8 cellular contexts compared by ENCODE assay signal in genomic region chr17:50149099-50149424, GRCh38. TPM values are rescaled to one million over a fixed set of nuclear protein-coding genes. Genes with fewer than 3 reads are reported as not detected.
A peak's percentile ranks its signal among the peaks of the same experiment; 100 is the strongest.
DNase-seq lines count a peak whose midpoint lies in the region; ATAC-seq, FAIRE-seq and TF ChIP-seq lines count a peak whose summit lies in the region.

No MANE protein-coding gene starts in this region.

- H3K36me3 ChIP-seq in HepG2 (replicated peaks in 1 of 2; ENCODE audit: control insufficient read depth in 1 of 2, insufficient read depth in 2 of 2, low read length in 2 of 2): peaks cover 11 to 15% of the 10 kb centered on the region in 2 experiments
- H3K36me3 ChIP-seq in tibial nerve: peaks cover 0 to 10% (median 0%) of the 10 kb centered on the region in 3 donors

- peaks cover 44% of the 10 kb centered on the region for H3K4me1 Mint-ChIP-seq in activated CD8-positive, alpha-beta memory T cell treated with anti-CD3 and anti-CD28 coated beads, Interleukin-2, amount 10 ng/mL, durations not matched to agents 7 days and 5 days
- H3K4me1 Mint-ChIP-seq in activated naive CD8-positive, alpha-beta T cell treated with anti-CD3 and anti-CD28 coated beads, Interleukin-2, amount 10 ng/mL, durations not matched to agents 7 days and 5 days: peaks cover 37% of the 10 kb centered on the region

- H3K27me3 ChIP-seq in HepG2 (ENCODE audit: control insufficient read depth in 1 of 2, insufficient read depth in 2 of 2, low read length in 2 of 2): no peaks in the 10 kb centered on the region; a peak in 2 of 5 replicates
- no peaks in the 10 kb centered on the region for H3K27me3 ChIP-seq in tibial nerve

- no peak for FAIRE-seq in HepG2 (lab: Jason Lieb, UNC)

- peak overlapping the region; percentile 95 for H3K27ac ChIP-seq in HepG2 (ENCODE audit: extremely low read length, insufficient read depth, low read length)
- peak overlapping the region; percentile 81 to 94 (median 90) for H3K27ac ChIP-seq in tibial nerve

- H3K79me2 ChIP-seq in HepG2 (ENCODE audit: insufficient read depth, low read length): peaks cover 25% of the 10 kb centered on the region

- peak overlapping the region; percentile 83 for H3K9ac ChIP-seq in HepG2 (ENCODE audit: insufficient read depth, low read depth, low read length)

- no peak for DNase-seq in activated CD8-positive, alpha-beta memory T cell treated with anti-CD3 and anti-CD28 coated beads, Interleukin-2, amount 10 ng/mL, durations not matched to agents 7 days and 5 days
- DNase-seq in activated CD8-positive, alpha-beta memory T cell treated with anti-CD3 and anti-CD28 coated beads, Interleukin-2, amount 50 U/mL, for 4 hours: no peak
- no peak for DNase-seq in activated naive CD8-positive, alpha-beta T cell treated with anti-CD3 and anti-CD28 coated beads, Interleukin-2, amount 10 ng/mL, durations not matched to agents 7 days and 5 days
- DNase-seq in HepG2 (ENCODE audit: low spot score) (no peak), tibial nerve (ENCODE audit: low spot score in 2 of 2) (no peak), NCI-H1436 treated with DMSO at 0.1 percent for 48 hours (lab: John Stamatoyannopoulos, UW) (no peak), H4 (ENCODE audit: low spot score) (no peak)
- no peak for DNase-seq in stimulated activated CD4-positive, alpha-beta T cell treated with anti-CD3 and anti-CD28 coated beads, Interleukin-2, amount 100 ng/mL, for 24 hours

- H3K4me1 ChIP-seq in HepG2 (ENCODE audit: insufficient read depth, low read length) (peaks cover 57% of the 10 kb centered on the region), tibial nerve (peaks cover 0 to 83% (median 43%) of the 10 kb centered on the region in 4 donors)

- peak overlapping the region; percentile 70 to 86 (median 84) for H3K4me3 ChIP-seq in HepG2 (replicated peaks in 1 of 3; ENCODE audit: insufficient read depth in 1 of 3, low read depth in 2 of 3, low read length in 3 of 3)
- peak overlapping the region; percentile 72 to 96 (median 93) for H3K4me3 ChIP-seq in tibial nerve

- peaks cover 11% of the 10 kb centered on the region; the same call in 1 of the 2 replicates for H4K20me1 ChIP-seq in HepG2 (ENCODE audit: insufficient read depth, low read length)

- POLR2A ChIA-PET in activated naive CD8-positive, alpha-beta T cell treated with anti-CD3 and anti-CD28 coated beads, Interleukin-2, amount 10 ng/mL, durations not matched to agents 7 days and 5 days (lab: Charles Lee): interaction anchor here (0.8 to 3.7 kb wide), 6 partner anchors 9 to 20 kb away, joined by 3 to 27 read pairs (median 4); no protein-coding TSS in a partner anchor
- POLR2A ChIA-PET in HepG2 (lab: Yijun Ruan, JAX): interaction anchor here (1.3 to 3.0 kb wide), 3 partner anchors 29 to 55 kb away, joined by 4 to 10 read pairs (median 8); partner anchors contain the start of gene PDK2

- intact Hi-C loops in HepG2 (cut with micrococcal nuclease; ENCODE audit: unreplicated experiment): no loop called here

- BruUV-seq in HepG2 (replicated peaks; lab: Mats Ljungman, UMichigan): no TSS peak

- H2AFZ ChIP-seq in HepG2 (ENCODE audit: low read length): no peak overlapping the region

- no peaks in the 10 kb centered on the region for H3K9me3 Mint-ChIP-seq in activated CD8-positive, alpha-beta memory T cell treated with anti-CD3 and anti-CD28 coated beads, Interleukin-2, amount 10 ng/mL, durations not matched to agents 7 days and 5 days (ENCODE audit: low read depth)
- H3K9me3 Mint-ChIP-seq in activated naive CD8-positive, alpha-beta T cell treated with anti-CD3 and anti-CD28 coated beads, Interleukin-2, amount 10 ng/mL, durations not matched to agents 7 days and 5 days: no peaks in the 10 kb centered on the region

- H3K36me3 Mint-ChIP-seq in activated CD8-positive, alpha-beta memory T cell treated with anti-CD3 and anti-CD28 coated beads, Interleukin-2, amount 10 ng/mL, durations not matched to agents 7 days and 5 days: peaks cover 23% of the 10 kb centered on the region
- H3K36me3 Mint-ChIP-seq in activated naive CD8-positive, alpha-beta T cell treated with anti-CD3 and anti-CD28 coated beads, Interleukin-2, amount 10 ng/mL, durations not matched to agents 7 days and 5 days: peaks cover 25% of the 10 kb centered on the region

- no peak for TF ChIP-seq RAD21 in HepG2 (CRISPR knock-in tag; IDR thresholded peaks at IDR 0.05)

- WGBS in HepG2 (ENCODE audit: low lambda C conversion rate): 5% methylated on average over 26 of the region's 28 CpGs
- WGBS in tibial nerve, 2 donors: 0 to 1% methylated on average over 13 to 23 of the region's 28 CpGs

- TF ChIP-seq EP300 in HepG2 (IDR thresholded peaks at IDR 0.05; ENCODE audit: low read depth in 2 of 2, low read length in 2 of 2) (no peak), HepG2 (CRISPR knock-in tag; IDR thresholded peaks at IDR 0.05; ENCODE audit: borderline replicate concordance) (no peak), tibial nerve (IDR thresholded peaks at IDR 0.05) (no peak)

- TF ChIP-seq CTCF in HepG2 (CRISPR knock-in tag; IDR thresholded peaks at IDR 0.05) (no peak), tibial nerve (IDR thresholded peaks at IDR 0.05) (no peak)

- H3K9me3 ChIP-seq in HepG2 (ENCODE audit: low read length) (no peaks in the 10 kb centered on the region), tibial nerve (no peaks in the 10 kb centered on the region)

- 0 out of 4 replicates have a peak, but pooled peaks of 1 of the 2 experiments have one; percentile 6 for TF ChIP-seq POLR2A in HepG2 (IDR thresholded peaks at IDR 0.05; ENCODE audit: insufficient read depth in 1 of 2, low read depth in 2 of 2, low read length in 2 of 2)
- TF ChIP-seq POLR2A in tibial nerve (IDR thresholded peaks at IDR 0.05): no peak

- no peak for ATAC-seq in activated CD8-positive, alpha-beta memory T cell treated with anti-CD3 and anti-CD28 coated beads, Interleukin-2, amount 10 ng/mL, durations not matched to agents 7 days and 5 days
- ATAC-seq in activated naive CD8-positive, alpha-beta T cell treated with anti-CD3 and anti-CD28 coated beads, Interleukin-2, amount 10 ng/mL, durations not matched to agents 7 days and 5 days (ENCODE audit: low read depth): no peak
- ATAC-seq in HepG2: no peak

- CTCF ChIA-PET in activated CD8-positive, alpha-beta memory T cell treated with anti-CD3 and anti-CD28 coated beads, Interleukin-2, amount 10 ng/mL, durations not matched to agents 7 days and 5 days (lab: Charles Lee): interaction anchor here (1.8 to 6.2 kb wide), 4 partner anchors 9 to 54 kb away, joined by 4 to 81 read pairs (median 39); partner anchors contain the start of gene PDK2
- CTCF ChIA-PET in HepG2 (lab: Yijun Ruan, JAX; ENCODE audit: low intra/inter-chr PET ratio, low total read pairs): interaction anchor here (1.5 kb wide), 1 partner anchor 55 kb away, joined by 3 read pairs; no protein-coding TSS in a partner anchor

- H3K4me2 ChIP-seq in HepG2 (ENCODE audit: low read depth, low read length): peak overlapping the region; percentile 100

- H3K27ac Mint-ChIP-seq in activated CD8-positive, alpha-beta memory T cell treated with anti-CD3 and anti-CD28 coated beads, Interleukin-2, amount 10 ng/mL, durations not matched to agents 7 days and 5 days: peak overlapping the region; percentile 83
- H3K27ac Mint-ChIP-seq in activated naive CD8-positive, alpha-beta T cell treated with anti-CD3 and anti-CD28 coated beads, Interleukin-2, amount 10 ng/mL, durations not matched to agents 7 days and 5 days: peak overlapping the region; percentile 86

- H3K27me3 Mint-ChIP-seq in activated CD8-positive, alpha-beta memory T cell treated with anti-CD3 and anti-CD28 coated beads, Interleukin-2, amount 10 ng/mL, durations not matched to agents 7 days and 5 days: no peaks in the 10 kb centered on the region
- H3K27me3 Mint-ChIP-seq in activated naive CD8-positive, alpha-beta T cell treated with anti-CD3 and anti-CD28 coated beads, Interleukin-2, amount 10 ng/mL, durations not matched to agents 7 days and 5 days: no peaks in the 10 kb centered on the region

- in situ Hi-C loops in HepG2 (cut with HindIII; ENCODE audit: extremely low pct_ligation_motif_present, low pct_unique_long_range_greater_than_20kb): no loop called here

- peak overlapping the region; percentile 80 for H3K4me3 Mint-ChIP-seq in activated CD8-positive, alpha-beta memory T cell treated with anti-CD3 and anti-CD28 coated beads, Interleukin-2, amount 10 ng/mL, durations not matched to agents 7 days and 5 days
- H3K4me3 Mint-ChIP-seq in activated naive CD8-positive, alpha-beta T cell treated with anti-CD3 and anti-CD28 coated beads, Interleukin-2, amount 10 ng/mL, durations not matched to agents 7 days and 5 days: peak overlapping the region; percentile 98

RNA-seq across cellular contexts. Expression of gene PPP1R9B, which starts 1.4 kb away (rescaled TPM):
- total RNA-seq in activated CD8-positive, alpha-beta memory T cell treated with anti-CD3 and anti-CD28 coated beads, Interleukin-2, amount 10 ng/mL, durations not matched to agents 7 days and 5 days: 100 to 1,000 TPM; 108 to 121 TPM
- total RNA-seq in activated naive CD8-positive, alpha-beta T cell treated with anti-CD3 and anti-CD28 coated beads, Interleukin-2, amount 10 ng/mL, durations not matched to agents 7 days and 5 days: 100 to 1,000 TPM; 114 to 116 TPM
- total RNA-seq in HepG2 (2016; rRNA removed; fragmentation: Illumina TruSeq; extraction: Trizol) (11.0 and 15.8 TPM in 2 replicates), tibial nerve (10 to 100 TPM; 28.4 to 54.9 (median 36.9) TPM)
- total RNA-seq in HepG2 (2016; cell fraction: cytosol; rRNA removed; fragmentation: Illumina TruSeq; extraction: Trizol; ENCODE audit: low read depth): 1.3 and 1.6 TPM in 2 replicates
- 8.3 and 16.2 TPM in 2 replicates for total RNA-seq in HepG2 (2016; cell fraction: insoluble cytoplasmic fraction; rRNA removed; fragmentation: Illumina TruSeq; extraction: Trizol)
- total RNA-seq in HepG2 (2016; cell fraction: membrane; rRNA removed; fragmentation: Illumina TruSeq; extraction: Trizol): 7.0 and 7.3 TPM in 2 replicates
- total RNA-seq in HepG2 (2016; cell fraction: nucleus; rRNA removed; fragmentation: Illumina TruSeq; extraction: Trizol): 10.9 and 13.5 TPM in 2 replicates
- 8.7 and 9.4 TPM in 2 replicates for polyA plus RNA-seq in HepG2 (2011; rRNA removed)
- 7.4 and 9.0 TPM in 2 replicates for polyA plus RNA-seq in HepG2 (2011; cell fraction: cytosol; rRNA removed)
- 13.1 and 16.4 TPM in 2 replicates for polyA plus RNA-seq in HepG2 (2011; cell fraction: nucleus; rRNA removed)
- 9.8 and 11.6 TPM in 2 replicates for polyA plus RNA-seq in HepG2 (2012)
- polyA plus RNA-seq in HepG2 (2016; cell fraction: cytosol; fragmentation: Illumina TruSeq; extraction: Trizol; ENCODE audit: low read depth): 1.2 and 1.4 TPM in 2 replicates
- polyA plus RNA-seq in HepG2 (2016; cell fraction: insoluble cytoplasmic fraction; fragmentation: Illumina TruSeq; extraction: Trizol; ENCODE audit: low read depth): 14.2 and 17.2 TPM in 2 replicates
- 7.2 TPM in 2 replicates for polyA plus RNA-seq in HepG2 (2016; cell fraction: membrane; fragmentation: Illumina TruSeq; extraction: Trizol; ENCODE audit: low read depth)
- 35.0 and 35.2 TPM in 2 replicates for polyA plus RNA-seq in HepG2 (2016; cell fraction: nucleus; fragmentation: Illumina TruSeq; extraction: Trizol; ENCODE audit: insufficient read depth, low read depth)
- polyA minus RNA-seq in HepG2 (2011; rRNA and poly(A)+ RNA removed; ENCODE audit: low replicate concordance): 15.4 and 32.3 TPM in 2 replicates
- polyA minus RNA-seq in HepG2 (2011; cell fraction: cytosol; rRNA and poly(A)+ RNA removed): 7.3 and 11.8 TPM in 2 replicates
- 7.8 and 9.3 TPM in 2 replicates for polyA minus RNA-seq in HepG2 (2011; cell fraction: nucleus; rRNA and poly(A)+ RNA removed)
- 16.3 and 18.5 TPM in 2 replicates for total RNA-seq in H4 (2014; rRNA removed; shearing (Covaris generic))

RNA-seq across cellular contexts. Expression of gene SGCA, which starts 16.7 kb away (rescaled TPM):
- total RNA-seq in activated CD8-positive, alpha-beta memory T cell treated with anti-CD3 and anti-CD28 coated beads, Interleukin-2, amount 10 ng/mL, durations not matched to agents 7 days and 5 days: under 1 TPM in 1 of 2 experiments, not detected in 1; 0.23 TPM
- not detected for total RNA-seq in activated naive CD8-positive, alpha-beta T cell treated with anti-CD3 and anti-CD28 coated beads, Interleukin-2, amount 10 ng/mL, durations not matched to agents 7 days and 5 days
- total RNA-seq in HepG2 (2016; rRNA removed; fragmentation: Illumina TruSeq; extraction: Trizol) (not detected in 2 replicates), tibial nerve (1 to 10 TPM; 1.8 to 7.8 (median 4.9) TPM)
- total RNA-seq in HepG2 (2016; cell fraction: cytosol; rRNA removed; fragmentation: Illumina TruSeq; extraction: Trizol; ENCODE audit: low read depth): not detected in 2 replicates
- not detected in 2 replicates for total RNA-seq in HepG2 (2016; cell fraction: insoluble cytoplasmic fraction; rRNA removed; fragmentation: Illumina TruSeq; extraction: Trizol)
- not detected in 2 replicates for total RNA-seq in HepG2 (2016; cell fraction: membrane; rRNA removed; fragmentation: Illumina TruSeq; extraction: Trizol)
- total RNA-seq in HepG2 (2016; cell fraction: nucleus; rRNA removed; fragmentation: Illumina TruSeq; extraction: Trizol): not detected in 2 replicates
- not detected in 2 replicates for polyA plus RNA-seq in HepG2 (2011; rRNA removed)
- polyA plus RNA-seq in HepG2 (2011; cell fraction: cytosol; rRNA removed): not detected in 2 replicates
- 0.42 TPM in 1 of 2 replicates, not detected in the other for polyA plus RNA-seq in HepG2 (2011; cell fraction: nucleus; rRNA removed)
- not detected in 2 replicates for polyA plus RNA-seq in HepG2 (2012)
- not detected in 2 replicates for polyA plus RNA-seq in HepG2 (2016; cell fraction: cytosol; fragmentation: Illumina TruSeq; extraction: Trizol; ENCODE audit: low read depth)
- polyA plus RNA-seq in HepG2 (2016; cell fraction: insoluble cytoplasmic fraction; fragmentation: Illumina TruSeq; extraction: Trizol; ENCODE audit: low read depth): not detected in 2 replicates
- polyA plus RNA-seq in HepG2 (2016; cell fraction: membrane; fragmentation: Illumina TruSeq; extraction: Trizol; ENCODE audit: low read depth): not detected in 2 replicates
- polyA plus RNA-seq in HepG2 (2016; cell fraction: nucleus; fragmentation: Illumina TruSeq; extraction: Trizol; ENCODE audit: insufficient read depth, low read depth): not detected in 2 replicates
- 0.19 TPM in 1 of 2 replicates, not detected in the other for polyA minus RNA-seq in HepG2 (2011; rRNA and poly(A)+ RNA removed; ENCODE audit: low replicate concordance)
- polyA minus RNA-seq in HepG2 (2011; cell fraction: cytosol; rRNA and poly(A)+ RNA removed): not detected in 2 replicates
- not detected in 2 replicates for polyA minus RNA-seq in HepG2 (2011; cell fraction: nucleus; rRNA and poly(A)+ RNA removed)
- total RNA-seq in H4 (2014; rRNA removed; shearing (Covaris generic)): 0.45 TPM in 1 of 2 replicates, not detected in the other

RNA-seq across cellular contexts. Expression of gene SAMD14, which starts 19.1 kb away (rescaled TPM):
- total RNA-seq in activated CD8-positive, alpha-beta memory T cell treated with anti-CD3 and anti-CD28 coated beads, Interleukin-2, amount 10 ng/mL, durations not matched to agents 7 days and 5 days: 1 to 10 TPM in 1 of 2 experiments, under 1 TPM in 1; 0.35 to 1.1 TPM
- total RNA-seq in activated naive CD8-positive, alpha-beta T cell treated with anti-CD3 and anti-CD28 coated beads, Interleukin-2, amount 10 ng/mL, durations not matched to agents 7 days and 5 days: under 1 TPM; 0.11 to 0.19 TPM
- total RNA-seq in HepG2 (2016; rRNA removed; fragmentation: Illumina TruSeq; extraction: Trizol) (0.07 TPM in 1 of 2 replicates, not detected in the other), tibial nerve (1 to 10 TPM in 2 of 4 donors, under 1 TPM in 2; 0.63 to 1.5 (median 1.1) TPM)
- 0.18 and 0.20 TPM in 2 replicates for total RNA-seq in HepG2 (2016; cell fraction: cytosol; rRNA removed; fragmentation: Illumina TruSeq; extraction: Trizol; ENCODE audit: low read depth)
- total RNA-seq in HepG2 (2016; cell fraction: insoluble cytoplasmic fraction; rRNA removed; fragmentation: Illumina TruSeq; extraction: Trizol): 0.04 TPM in 1 of 2 replicates, not detected in the other
- total RNA-seq in HepG2 (2016; cell fraction: membrane; rRNA removed; fragmentation: Illumina TruSeq; extraction: Trizol): 0.09 and 0.14 TPM in 2 replicates
- 0.09 TPM in 2 replicates for total RNA-seq in HepG2 (2016; cell fraction: nucleus; rRNA removed; fragmentation: Illumina TruSeq; extraction: Trizol)
- polyA plus RNA-seq in HepG2 (2011; rRNA removed): 0.22 TPM in 1 of 2 replicates, not detected in the other
- 0.01 and 0.04 TPM in 2 replicates for polyA plus RNA-seq in HepG2 (2011; cell fraction: cytosol; rRNA removed)
- polyA plus RNA-seq in HepG2 (2011; cell fraction: nucleus; rRNA removed): 0.24 and 0.29 TPM in 2 replicates
- 0.08 and 0.11 TPM in 2 replicates for polyA plus RNA-seq in HepG2 (2012)
- polyA plus RNA-seq in HepG2 (2016; cell fraction: cytosol; fragmentation: Illumina TruSeq; extraction: Trizol; ENCODE audit: low read depth): not detected in 2 replicates
- 0.16 TPM in 1 of 2 replicates, not detected in the other for polyA plus RNA-seq in HepG2 (2016; cell fraction: insoluble cytoplasmic fraction; fragmentation: Illumina TruSeq; extraction: Trizol; ENCODE audit: low read depth)
- polyA plus RNA-seq in HepG2 (2016; cell fraction: membrane; fragmentation: Illumina TruSeq; extraction: Trizol; ENCODE audit: low read depth): 0.19 TPM in 2 replicates
- polyA plus RNA-seq in HepG2 (2016; cell fraction: nucleus; fragmentation: Illumina TruSeq; extraction: Trizol; ENCODE audit: insufficient read depth, low read depth): 0.53 TPM in 1 of 2 replicates, not detected in the other
- polyA minus RNA-seq in HepG2 (2011; rRNA and poly(A)+ RNA removed; ENCODE audit: low replicate concordance): 0.28 and 0.30 TPM in 2 replicates
- 0.09 and 0.20 TPM in 2 replicates for polyA minus RNA-seq in HepG2 (2011; cell fraction: cytosol; rRNA and poly(A)+ RNA removed)
- polyA minus RNA-seq in HepG2 (2011; cell fraction: nucleus; rRNA and poly(A)+ RNA removed): 0.39 and 0.99 TPM in 2 replicates
- total RNA-seq in H4 (2014; rRNA removed; shearing (Covaris generic)): 0.70 and 1.2 TPM in 2 replicates

RNA-seq across cellular contexts. Expression of gene COL1A1, which starts 52.4 kb away (rescaled TPM):
- 1 to 10 TPM in 1 of 2 experiments, under 1 TPM in 1; 0.67 to 1.6 TPM for total RNA-seq in activated CD8-positive, alpha-beta memory T cell treated with anti-CD3 and anti-CD28 coated beads, Interleukin-2, amount 10 ng/mL, durations not matched to agents 7 days and 5 days
- under 1 TPM; 0.78 to 0.96 TPM for total RNA-seq in activated naive CD8-positive, alpha-beta T cell treated with anti-CD3 and anti-CD28 coated beads, Interleukin-2, amount 10 ng/mL, durations not matched to agents 7 days and 5 days
- 0.17 TPM in 1 of 2 replicates, not detected in the other for total RNA-seq in HepG2 (2016; rRNA removed; fragmentation: Illumina TruSeq; extraction: Trizol)
- not detected in 2 replicates for total RNA-seq in HepG2 (2016; cell fraction: cytosol; rRNA removed; fragmentation: Illumina TruSeq; extraction: Trizol; ENCODE audit: low read depth)
- 0.03 and 0.06 TPM in 2 replicates for total RNA-seq in HepG2 (2016; cell fraction: insoluble cytoplasmic fraction; rRNA removed; fragmentation: Illumina TruSeq; extraction: Trizol)
- total RNA-seq in HepG2 (2016; cell fraction: membrane; rRNA removed; fragmentation: Illumina TruSeq; extraction: Trizol): 0.09 and 0.24 TPM in 2 replicates
- 0.68 and 0.72 TPM in 2 replicates for total RNA-seq in HepG2 (2016; cell fraction: nucleus; rRNA removed; fragmentation: Illumina TruSeq; extraction: Trizol)
- polyA plus RNA-seq in HepG2 (2011; rRNA removed): 0.05 and 0.14 TPM in 2 replicates
- 0.01 TPM in 1 of 2 replicates, not detected in the other for polyA plus RNA-seq in HepG2 (2011; cell fraction: cytosol; rRNA removed)
- 1.7 and 2.5 TPM in 2 replicates for polyA plus RNA-seq in HepG2 (2011; cell fraction: nucleus; rRNA removed)
- 0.19 TPM in 2 replicates for polyA plus RNA-seq in HepG2 (2012)
- polyA plus RNA-seq in HepG2 (2016; cell fraction: cytosol; fragmentation: Illumina TruSeq; extraction: Trizol; ENCODE audit: low read depth): 0.03 TPM in 1 of 2 replicates, not detected in the other
- polyA plus RNA-seq in HepG2 (2016; cell fraction: insoluble cytoplasmic fraction; fragmentation: Illumina TruSeq; extraction: Trizol; ENCODE audit: low read depth): 0.07 TPM in 1 of 2 replicates, not detected in the other
- not detected in 2 replicates for polyA plus RNA-seq in HepG2 (2016; cell fraction: membrane; fragmentation: Illumina TruSeq; extraction: Trizol; ENCODE audit: low read depth)
- 1.00 and 2.8 TPM in 2 replicates for polyA plus RNA-seq in HepG2 (2016; cell fraction: nucleus; fragmentation: Illumina TruSeq; extraction: Trizol; ENCODE audit: insufficient read depth, low read depth)
- 35.8 TPM in 1 of 2 replicates, not detected in the other for polyA minus RNA-seq in HepG2 (2011; rRNA and poly(A)+ RNA removed; ENCODE audit: low replicate concordance)
- polyA minus RNA-seq in HepG2 (2011; cell fraction: cytosol; rRNA and poly(A)+ RNA removed): 0.70 and 0.79 TPM in 2 replicates
- polyA minus RNA-seq in HepG2 (2011; cell fraction: nucleus; rRNA and poly(A)+ RNA removed): 0.52 and 1.2 TPM in 2 replicates
- total RNA-seq in tibial nerve: 100 to 1,000 TPM in 1 of 4 donors, 10 to 100 TPM in 3; 31.5 to 185 (median 73.0) TPM
- 11.1 and 25.7 TPM in 2 replicates for total RNA-seq in H4 (2014; rRNA removed; shearing (Covaris generic))

RNA-seq across cellular contexts. Expression of gene PDK2, which starts 53.9 kb away (rescaled TPM):
- total RNA-seq in activated CD8-positive, alpha-beta memory T cell treated with anti-CD3 and anti-CD28 coated beads, Interleukin-2, amount 10 ng/mL, durations not matched to agents 7 days and 5 days: 10 to 100 TPM; 13.6 to 20.9 TPM
- 10 to 100 TPM; 24.1 to 26.4 TPM for total RNA-seq in activated naive CD8-positive, alpha-beta T cell treated with anti-CD3 and anti-CD28 coated beads, Interleukin-2, amount 10 ng/mL, durations not matched to agents 7 days and 5 days
- total RNA-seq in HepG2 (2016; rRNA removed; fragmentation: Illumina TruSeq; extraction: Trizol) (18.5 and 19.2 TPM in 2 replicates), tibial nerve (10 to 100 TPM; 37.9 to 77.7 (median 49.8) TPM)
- 6.4 and 13.9 TPM in 2 replicates for total RNA-seq in HepG2 (2016; cell fraction: cytosol; rRNA removed; fragmentation: Illumina TruSeq; extraction: Trizol; ENCODE audit: low read depth)
- 16.2 and 19.8 TPM in 2 replicates for total RNA-seq in HepG2 (2016; cell fraction: insoluble cytoplasmic fraction; rRNA removed; fragmentation: Illumina TruSeq; extraction: Trizol)
- total RNA-seq in HepG2 (2016; cell fraction: membrane; rRNA removed; fragmentation: Illumina TruSeq; extraction: Trizol): 10.9 and 11.9 TPM in 2 replicates
- total RNA-seq in HepG2 (2016; cell fraction: nucleus; rRNA removed; fragmentation: Illumina TruSeq; extraction: Trizol): 10.9 and 12.5 TPM in 2 replicates
- 59.7 and 66.6 TPM in 2 replicates for polyA plus RNA-seq in HepG2 (2011; rRNA removed)
- 33.2 and 46.3 TPM in 2 replicates for polyA plus RNA-seq in HepG2 (2011; cell fraction: cytosol; rRNA removed)
- 86.5 and 102 TPM in 2 replicates for polyA plus RNA-seq in HepG2 (2011; cell fraction: nucleus; rRNA removed)
- 17.2 and 27.4 TPM in 2 replicates for polyA plus RNA-seq in HepG2 (2012)
- 9.3 and 10.8 TPM in 2 replicates for polyA plus RNA-seq in HepG2 (2016; cell fraction: cytosol; fragmentation: Illumina TruSeq; extraction: Trizol; ENCODE audit: low read depth)
- 22.3 and 32.8 TPM in 2 replicates for polyA plus RNA-seq in HepG2 (2016; cell fraction: insoluble cytoplasmic fraction; fragmentation: Illumina TruSeq; extraction: Trizol; ENCODE audit: low read depth)
- 12.0 and 14.3 TPM in 2 replicates for polyA plus RNA-seq in HepG2 (2016; cell fraction: membrane; fragmentation: Illumina TruSeq; extraction: Trizol; ENCODE audit: low read depth)
- polyA plus RNA-seq in HepG2 (2016; cell fraction: nucleus; fragmentation: Illumina TruSeq; extraction: Trizol; ENCODE audit: insufficient read depth, low read depth): 21.9 and 24.6 TPM in 2 replicates
- polyA minus RNA-seq in HepG2 (2011; rRNA and poly(A)+ RNA removed; ENCODE audit: low replicate concordance): 111 and 113 TPM in 2 replicates
- 22.7 and 28.5 TPM in 2 replicates for polyA minus RNA-seq in HepG2 (2011; cell fraction: cytosol; rRNA and poly(A)+ RNA removed)
- polyA minus RNA-seq in HepG2 (2011; cell fraction: nucleus; rRNA and poly(A)+ RNA removed): 44.5 and 48.7 TPM in 2 replicates
- 37.6 and 41.2 TPM in 2 replicates for total RNA-seq in H4 (2014; rRNA removed; shearing (Covaris generic))
